ENCODE assay signal across 14 cellular contexts in the genomic region with DNA sequence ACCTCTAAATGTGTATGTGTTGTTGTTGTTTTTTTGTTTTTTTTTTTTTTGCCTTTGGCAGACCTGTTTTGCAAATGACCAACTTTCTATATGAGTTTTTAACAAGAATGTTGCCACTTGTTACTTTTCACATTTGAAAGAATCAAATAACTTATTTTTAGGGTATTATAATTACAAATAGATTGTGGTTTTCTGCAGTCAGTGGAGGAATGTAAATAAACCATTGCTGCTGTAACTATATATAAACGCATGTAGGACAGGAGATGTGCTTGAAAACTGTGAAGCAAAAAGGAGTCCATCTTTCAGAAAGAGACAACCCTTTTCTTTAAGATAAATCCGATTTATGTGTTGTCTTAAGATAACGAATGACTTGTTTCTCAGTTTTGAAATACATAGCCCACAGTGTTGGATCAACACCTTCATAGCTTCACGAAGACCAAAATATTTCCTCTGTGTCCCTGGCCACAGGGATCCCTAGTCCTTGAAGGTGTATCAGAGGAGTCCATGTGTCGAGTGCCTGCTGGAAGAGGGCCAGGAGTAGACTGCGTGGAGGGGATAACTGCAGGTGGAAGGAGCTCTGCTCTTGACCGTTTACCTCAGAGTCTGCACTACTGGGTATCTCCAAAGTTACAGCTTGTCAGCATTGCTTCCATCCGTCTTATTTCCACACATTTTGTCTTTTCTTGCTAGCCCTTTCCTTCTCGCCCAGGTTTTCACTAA. TPM values are rescaled to one million over a fixed set of nuclear protein-coding genes. Genes with fewer than 3 reads are reported as not detected.
DNase-seq lines count a peak whose midpoint lies in the region; ATAC-seq, FAIRE-seq and TF ChIP-seq lines count a peak whose summit lies in the region.
"Had no signal": no experiment of that assay in that cellular context is flagged by ENCODE, and none has a peak within 500 bp of the region (broad histone marks: within the 10 kb centered on the region; RNA-seq: fewer than 3 reads in every experiment).

No MANE protein-coding gene starts in this region.

- H3K36me3 ChIP-seq in IMR-90 (ENCODE audit: control insufficient read depth, insufficient read depth, low read length) (no peaks in the 10 kb centered on the region), astrocyte (ENCODE audit: insufficient read depth, low read length) (no peaks in the 10 kb centered on the region), sigmoid colon (no peaks in the 10 kb centered on the region)
- H3K36me3 ChIP-seq: pancreas had no signal

- 0 out of 2 replicates have a peak overlapping the region, but pooled peaks have one; percentile 28 for H4K5ac ChIP-seq in IMR-90 (ENCODE audit: low read depth, low read length)

- H2BK20ac ChIP-seq in IMR-90 (ENCODE audit: low read depth, low read length) = peak overlapping the region; percentile 30

- peak overlapping the region; percentile 81 for H3K23ac ChIP-seq in IMR-90 (ENCODE audit: low read depth, low read length)

- H3K56ac ChIP-seq in IMR-90 (ENCODE audit: extremely low read depth, insufficient read depth, low read length) = no peak overlapping the region

- H2BK5ac ChIP-seq in IMR-90 (ENCODE audit: low read depth, low read length, poor library complexity, severe bottlenecking) = no peak overlapping the region

- H3K4me2 ChIP-seq in IMR-90 (ENCODE audit: low read depth, low read length) (peak overlapping the region; percentile 88), astrocyte (ENCODE audit: low read length) (no peak overlapping the region)

- no peak overlapping the region for H3K27ac ChIP-seq in IMR-90 (ENCODE audit: insufficient read depth, low read length)
- no peak overlapping the region for H3K27ac ChIP-seq in astrocyte (ENCODE audit: low read depth, low read length)
- peak overlapping the region in 3 of 4 donors; percentile 70 to 81 (median 72) for H3K27ac ChIP-seq in sigmoid colon
- H3K27ac ChIP-seq: HL-60, pancreas, SK-N-MC had no signal

- H3K79me1 ChIP-seq in IMR-90 (ENCODE audit: low read depth in 1 of 2, low read length in 2 of 2) = peaks cover 34 to 77% of the 10 kb centered on the region in 2 experiments

- H2AK9ac ChIP-seq in IMR-90 (replicated peaks; ENCODE audit: low read depth, low read length, poor library complexity) = no peak overlapping the region

- no peak for ATAC-seq in activated CD8-positive, alpha-beta memory T cell treated with anti-CD3 and anti-CD28 coated beads, Interleukin-2, amount 10 ng/mL, durations not matched to agents 7 days and 5 days
- ATAC-seq in IMR-90 (ENCODE audit: low read depth) (peak; percentile 33; the same call in 1 of the 2 replicates), GM19023 (IDR thresholded peaks at IDR 0.05; ENCODE audit: unreplicated experiment) (no peak), omental fat pad (ENCODE audit: low FRiP score) (no peak), GM18907 (IDR thresholded peaks at IDR 0.05; ENCODE audit: unreplicated experiment) (no peak)

- peaks cover 22% of the 10 kb centered on the region for H3K9me1 ChIP-seq in IMR-90 (ENCODE audit: insufficient read depth, low read length)

- H3K18ac ChIP-seq in IMR-90 (ENCODE audit: low read depth, low read length) = peak overlapping the region; percentile 56; the same call in 1 of the 2 replicates

- H2AFZ ChIP-seq in IMR-90 (replicated peaks; ENCODE audit: low read length, poor library complexity) (no peak overlapping the region), astrocyte (ENCODE audit: low read depth, low read length) (no peak overlapping the region)

- H3K9me3 Mint-ChIP-seq in activated CD8-positive, alpha-beta memory T cell treated with anti-CD3 and anti-CD28 coated beads, Interleukin-2, amount 10 ng/mL, durations not matched to agents 7 days and 5 days (ENCODE audit: low read depth) = no peaks in the 10 kb centered on the region
- no peaks in the 10 kb centered on the region for H3K9me3 Mint-ChIP-seq in astrocyte (ENCODE audit: unreplicated experiment)

- H3K9ac ChIP-seq in IMR-90 (ENCODE audit: low read depth, low read length) (no peak overlapping the region), astrocyte (ENCODE audit: low read length) (no peak overlapping the region)

- peak overlapping the region; percentile 54 for H2BK120ac ChIP-seq in IMR-90 (ENCODE audit: low read depth, low read length)

- TF ChIP-seq RAD21 in IMR-90 (IDR thresholded peaks at IDR 0.05; ENCODE audit: low read length) = no peak

- H4K20me1 ChIP-seq in IMR-90 (ENCODE audit: insufficient read depth, low read length) (peaks cover 79% of the 10 kb centered on the region), astrocyte (ENCODE audit: insufficient read depth, low read length) (peaks cover 88% of the 10 kb centered on the region)

- peak overlapping the region; percentile 59 for H3K14ac ChIP-seq in IMR-90 (replicated peaks; ENCODE audit: low read depth, low read length)

- H3K27me3 ChIP-seq in IMR-90 (ENCODE audit: control insufficient read depth, insufficient read depth, low read length) = no peaks in the 10 kb centered on the region
- H3K27me3 ChIP-seq in astrocyte (ENCODE audit: insufficient read depth, low read length) = no peaks in the 10 kb centered on the region
- no peaks in the 10 kb centered on the region for H3K27me3 ChIP-seq in sigmoid colon
- H3K27me3 ChIP-seq: pancreas had no signal

- peaks cover 4% of the 10 kb centered on the region for H3K36me3 Mint-ChIP-seq in activated CD8-positive, alpha-beta memory T cell treated with anti-CD3 and anti-CD28 coated beads, Interleukin-2, amount 10 ng/mL, durations not matched to agents 7 days and 5 days
- H3K36me3 Mint-ChIP-seq in astrocyte (ENCODE audit: low read depth, unreplicated experiment) = no peaks in the 10 kb centered on the region

- H2AK5ac ChIP-seq in IMR-90 (ENCODE audit: low read depth, low read length) = peak overlapping the region; percentile 72

- POLR2A ChIA-PET in IMR-90 (lab: Charles Lee; ENCODE audit: unreplicated experiment) = no interaction called here

- peak overlapping the region; percentile 31 for H3K27ac Mint-ChIP-seq in activated CD8-positive, alpha-beta memory T cell treated with anti-CD3 and anti-CD28 coated beads, Interleukin-2, amount 10 ng/mL, durations not matched to agents 7 days and 5 days
- peak overlapping the region; percentile 12 for H3K27ac Mint-ChIP-seq in astrocyte (ENCODE audit: unreplicated experiment)

- no peak for TF ChIP-seq POLR2A in IMR-90 (IDR thresholded peaks at IDR 0.05; ENCODE audit: low read depth, low read length)
- no peak for TF ChIP-seq POLR2A in sigmoid colon (IDR thresholded peaks at IDR 0.05)

- TF ChIP-seq EP300 in sigmoid colon (IDR thresholded peaks at IDR 0.05) = no peak

- FAIRE-seq in astrocyte (lab: Jason Lieb, UNC) = no peak
- FAIRE-seq: pancreas had no signal

- no peak for TF ChIP-seq CTCF in IMR-90 (conservative IDR thresholded peaks at IDR 0.05; ENCODE audit: low read depth, low read length)
- TF ChIP-seq CTCF in astrocyte (IDR thresholded peaks at IDR 0.05; ENCODE audit: insufficient read depth, low read depth, low read length) = no peak
- TF ChIP-seq CTCF in sigmoid colon (IDR thresholded peaks at IDR 0.05) = no peak
- no peak for TF ChIP-seq CTCF in omental fat pad (IDR thresholded peaks at IDR 0.05)

- CTCF ChIA-PET in activated CD8-positive, alpha-beta memory T cell treated with anti-CD3 and anti-CD28 coated beads, Interleukin-2, amount 10 ng/mL, durations not matched to agents 7 days and 5 days (lab: Charles Lee) = interaction anchor here (0.9 to 1.6 kb wide), 2 partner anchors 10 to 85 kb away, joined by 3 read pairs; no protein-coding TSS in a partner anchor
- CTCF ChIA-PET in IMR-90 (lab: Yijun Ruan, JAX) = interaction anchor here (0.6 to 0.9 kb wide), 2 partner anchors 9 to 25 kb away, joined by 3 to 5 read pairs; a partner anchor contains a TSS

- H3K4me1 ChIP-seq in IMR-90 (ENCODE audit: control insufficient read depth, insufficient read depth, low read length) (peaks cover 16% of the 10 kb centered on the region), astrocyte (ENCODE audit: insufficient read depth, low read length) (peaks cover 21% of the 10 kb centered on the region), sigmoid colon (peaks cover 0 to 84% (median 52%) of the 10 kb centered on the region in 4 donors)

- no CpG with 5 or more reads among the region's 9 CpGs for WGBS in IMR-90 (ENCODE audit: extremely low coverage in 2 of 2, insufficient read length in 1 of 2), 2 experiments
- WGBS in sigmoid colon, 2 donors = 79 to 88% methylated on average over 9 of the region's 9 CpGs

- no peaks in the 10 kb centered on the region for H3K27me3 Mint-ChIP-seq in activated CD8-positive, alpha-beta memory T cell treated with anti-CD3 and anti-CD28 coated beads, Interleukin-2, amount 10 ng/mL, durations not matched to agents 7 days and 5 days
- no peaks in the 10 kb centered on the region for H3K27me3 Mint-ChIP-seq in astrocyte (ENCODE audit: low read depth, unreplicated experiment)

- H3K79me2 ChIP-seq in astrocyte (ENCODE audit: insufficient read depth, low read length) = peaks cover 94% of the 10 kb centered on the region

- H2BK15ac ChIP-seq in IMR-90 (ENCODE audit: low read depth, low read length) = peak overlapping the region; percentile 52; the same call in 2 of the 3 replicates

- intact Hi-C loops in IMR-90 (cut with micrococcal nuclease) = no loop called here
- intact Hi-C loops in sigmoid colon (cut with DNase I) = no loop called here

- H4K91ac ChIP-seq in IMR-90 (ENCODE audit: insufficient read depth, low read depth, low read length) = peak overlapping the region; percentile 1; the same call in 1 of the 2 replicates

- peak overlapping the region; percentile 53 for H3K4ac ChIP-seq in IMR-90 (ENCODE audit: low read depth, low read length)

- in situ Hi-C loops in IMR-90 (cut with MboI; ENCODE audit: low sequenced_read_pairs) = no loop called here

- H3K4me1 Mint-ChIP-seq in activated CD8-positive, alpha-beta memory T cell treated with anti-CD3 and anti-CD28 coated beads, Interleukin-2, amount 10 ng/mL, durations not matched to agents 7 days and 5 days = peaks cover 49% of the 10 kb centered on the region
- H3K4me1 Mint-ChIP-seq in astrocyte (ENCODE audit: low read depth, unreplicated experiment) = peaks cover 39% of the 10 kb centered on the region

- no peak overlapping the region for H3K4me3 Mint-ChIP-seq in activated CD8-positive, alpha-beta memory T cell treated with anti-CD3 and anti-CD28 coated beads, Interleukin-2, amount 10 ng/mL, durations not matched to agents 7 days and 5 days
- no peak overlapping the region for H3K4me3 Mint-ChIP-seq in astrocyte (ENCODE audit: unreplicated experiment)

- H3K4me3 ChIP-seq in IMR-90 (ENCODE audit: insufficient read depth, low read depth, low read length) (no peak overlapping the region), astrocyte (ENCODE audit: insufficient read depth, low read depth, low read length) (no peak overlapping the region), sigmoid colon (no peak overlapping the region)
- H3K4me3 ChIP-seq: pancreas, SK-N-MC had no signal

- no TSS peak for BruUV-seq in IMR-90 (replicated peaks; lab: Mats Ljungman, UMichigan)

- H3K9me3 ChIP-seq in IMR-90 (ENCODE audit: control insufficient read depth, insufficient read depth, low read length) (no peaks in the 10 kb centered on the region), astrocyte (ENCODE audit: insufficient read depth, low read depth, low read length) (no peaks in the 10 kb centered on the region), sigmoid colon (no peaks in the 10 kb centered on the region)
- H3K9me3 ChIP-seq: pancreas had no signal

- dilution Hi-C loops in IMR-90 (cut with HindIII; ENCODE audit: low sequenced_read_pairs, unreplicated experiment) = no loop called here

- no peak for DNase-seq in activated CD8-positive, alpha-beta memory T cell treated with anti-CD3 and anti-CD28 coated beads, Interleukin-2, amount 10 ng/mL, durations not matched to agents 7 days and 5 days
- no peak for DNase-seq in activated CD8-positive, alpha-beta memory T cell treated with anti-CD3 and anti-CD28 coated beads, Interleukin-2, amount 50 U/mL, for 4 hours
- DNase-seq in IMR-90 (peak; percentile 51), astrocyte (ENCODE audit: low read depth) (no peak), sigmoid colon (no peak), omental fat pad (ENCODE audit: low spot score) (no peak)
- DNase-seq: activated CD4-positive, alpha-beta T cell treated with anti-CD3 and anti-CD28 coated beads, Interleukin-2, amount 50 U/mL, for 48 hours; AML-193; NCI-H774; pancreas had no signal

- peak overlapping the region in 1 of 2 experiments; percentile 26; a peak in 1 of 4 replicates for H4K8ac ChIP-seq in IMR-90 (ENCODE audit: low read depth in 2 of 2, low read length in 2 of 2)

RNA-seq across cellular contexts. Expression of a gene that starts 24.7 kb away (rescaled TPM):
- 10 to 100 TPM; 40.0 to 72.5 TPM for total RNA-seq in activated CD8-positive, alpha-beta memory T cell treated with anti-CD3 and anti-CD28 coated beads, Interleukin-2, amount 10 ng/mL, durations not matched to agents 7 days and 5 days
- total RNA-seq in IMR-90 (2012; rRNA removed) (14.7 and 17.0 TPM in 2 replicates), astrocyte (45.2 and 51.2 TPM in 2 replicates), sigmoid colon (10 to 100 TPM; 26.5 to 51.8 (median 28.1) TPM), omental fat pad (10 to 100 TPM; 17.2 to 57.8 (median 31.9) TPM)
- polyA plus RNA-seq in IMR-90 (2012; rRNA removed) (3.9 and 4.8 TPM in 2 replicates), sigmoid colon (10 to 100 TPM in 1 of 3 donors, 1 to 10 TPM in 1, under 1 TPM in 1; 0.60 to 23.0 (median 9.2) TPM)
- 0.79 and 2.9 TPM in 2 replicates for polyA plus RNA-seq in IMR-90 (2012; cell fraction: cytosol; rRNA removed)
- polyA plus RNA-seq in IMR-90 (2012; cell fraction: nucleus; rRNA removed; ENCODE audit: low replicate concordance) = 3.7 and 4.7 TPM in 2 replicates

Comparison
In these comparisons a context has a peak if more than half of its experiments do, and no peak if none do; other contexts are left out.
1. H3K27ac ChIP-seq: peak in sigmoid colon (3 of 4); none in IMR-90 (single experiment) and astrocyte (single experiment).